ENCODE assay signal across 27 cellular contexts in genomic region chr3:115580566-115580965, GRCh38. TPM values are rescaled to one million over a fixed set of nuclear protein-coding genes. Genes with fewer than 3 reads are reported as not detected.
A peak's percentile ranks its signal among the peaks of the same experiment; 100 is the strongest.
DNase-seq lines count a peak whose midpoint lies in the region; ATAC-seq and TF ChIP-seq lines count a peak whose summit lies in the region.
"Had no signal": no experiment of that assay in that cellular context is flagged by ENCODE, and none has a peak within 500 bp of the region (broad histone marks: within the 10 kb centered on the region; RNA-seq: fewer than 3 reads in every experiment).

No MANE protein-coding gene starts in this region.

- TF ChIP-seq CTCF in fibroblast of the aortic adventitia (IDR thresholded peaks at IDR 0.05; ENCODE audit: insufficient read depth, low read length), result no peak
- no peak for TF ChIP-seq CTCF in retinal pigment epithelial cell (conservative IDR thresholded peaks at IDR 0.05; ENCODE audit: low read depth, low read length)

- no peak for ATAC-seq in HG03378 (IDR thresholded peaks at IDR 0.05; ENCODE audit: unreplicated experiment)
- ATAC-seq: activated CD8-positive, alpha-beta T cell treated with anti-CD3 and anti-CD28 coated beads, Interleukin-2, amount 10 ng/mL, durations not matched to agents 7 days and 5 days; CD8-positive, alpha-beta T cell; esophagus mucosa; gastroesophageal sphincter; right lobe of liver; stimulated activated memory B cell treated with anti-CD40 and anti-IgM and Interleukin-4, amounts not matched to agents 10 μg/mL and 1 μg/mL and 100 μg/mL, for 72 hours had no signal

- DNase-seq in EL (peak; percentile 14), OCI-M1 (lab: John Stamatoyannopoulos, UW) (peak; percentile 15), fibroblast of the aortic adventitia (ENCODE audit: low read depth) (peak; percentile 11), retinal pigment epithelial cell (ENCODE audit: low read depth) (peak; percentile 71), retina (no peak), HT-29 (ENCODE audit: low spot score) (no peak)
- DNase-seq: activated CD4-positive, alpha-beta T cell treated with anti-CD3 and anti-CD28 coated beads for 1 hour; activated CD8-positive, alpha-beta T cell treated with anti-CD3 and anti-CD28 coated beads, Interleukin-2, amount 10 ng/mL, durations not matched to agents 7 days and 5 days; aorta; caudate nucleus; CD8-positive, alpha-beta T cell; NCI-H1048; NCI-H1694 treated with DMSO at 0.1 percent for 48 hours; NCI-H524 treated with DMSO at 0.1 percent for 48 hours; nephron progenitor cell; posterior cingulate gyrus; right lobe of liver; RPMI8226; stimulated activated CD4-positive, alpha-beta T cell treated with anti-CD3 and anti-CD28 coated beads, Interleukin-4, amount 100 ng/mL, for 4 hours; substantia nigra had no signal

- H3K4me3 ChIP-seq in fibroblast of the aortic adventitia (ENCODE audit: low read depth, low read length) (no peak overlapping the region), retinal pigment epithelial cell (ENCODE audit: low read length) (no peak overlapping the region)
- H3K4me3 ChIP-seq: gastroesophageal sphincter, right lobe of liver, SJSA1 had no signal

RNA-seq across cellular contexts. Expression of gene GAP43, which starts 42.7 kb away (rescaled TPM):
- 3.4 and 16.4 TPM in 2 replicates for total RNA-seq in fibroblast of the aortic adventitia (ENCODE audit: low replicate concordance)
- total RNA-seq in HT-29 (2014; rRNA removed; shearing (Covaris generic)), result not detected in 2 replicates
- total RNA-seq: activated CD8-positive, alpha-beta T cell treated with anti-CD3 and anti-CD28 coated beads, Interleukin-2, amount 10 ng/mL, durations not matched to agents 7 days and 5 days; activated T-helper 2 cell treated with anti-CD3 and anti-CD28 coated beads, Interferon-gamma antibody, Interleukin-2, Interleukin-4, amounts not matched to agents 10 μg/mL and 5 μg/mL and 100 μg/mL, durations not matched to agents 14 hours and 24 hours and 36 hours; CD8-positive, alpha-beta T cell; esophagus mucosa; right lobe of liver; SJSA1; T-helper 1 cell treated with Interleukin-12 subunit alpha and Interleukin-12 subunit beta and Interleukin-4 antibody, amounts not matched to agents 30 ng/mL and 1 ng/mL, for 36 hours had no signal

Comparison
In these comparisons a context has a peak if more than half of its experiments do, and no peak if none do; other contexts are left out.
1. DNase-seq: peak in EL (single experiment), OCI-M1 (single experiment), fibroblast of the aortic adventitia (single experiment) and retinal pigment epithelial cell (single experiment); none in retina (single experiment) and HT-29 (single experiment).